In the genomic region with DNA sequence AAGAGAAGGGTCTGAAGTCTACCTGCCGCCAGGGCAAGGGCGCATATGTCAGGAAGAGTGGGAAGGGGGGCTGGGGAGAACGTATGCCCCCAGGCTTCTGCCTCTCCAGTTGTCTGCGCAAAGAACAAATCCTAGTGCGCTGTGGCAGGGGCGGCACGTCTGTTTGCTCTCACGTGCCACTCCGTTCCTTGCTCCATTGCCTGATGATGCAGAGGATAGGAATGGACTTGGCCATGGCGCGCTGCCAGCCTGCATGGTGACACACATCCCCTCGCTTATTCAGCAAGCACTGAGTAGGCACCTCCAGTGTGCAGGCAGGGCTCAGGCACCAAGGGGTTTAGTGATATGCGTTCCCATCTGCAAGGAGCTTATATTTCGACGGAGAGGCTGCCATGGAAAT, we compare ENCODE assay signal across 15 cellular contexts. TPM values are rescaled to one million over a fixed set of nuclear protein-coding genes. Genes with fewer than 3 reads are reported as not detected.
A peak's percentile ranks its signal among the peaks of the same experiment; 100 is the strongest.
DNase-seq lines count a peak whose midpoint lies in the region; ATAC-seq, FAIRE-seq and TF ChIP-seq lines count a peak whose summit lies in the region.
"Had no signal": no experiment of that assay in that cellular context is flagged by ENCODE, and none has a peak within 500 bp of the region (broad histone marks: within the 10 kb centered on the region; RNA-seq: fewer than 3 reads in every experiment).

No MANE protein-coding gene starts in this region.

- ATAC-seq in RWPE2 (ENCODE audit: low read depth) (peak; percentile 89), HG03097 (IDR thresholded peaks at IDR 0.05; ENCODE audit: low FRiP score, unreplicated experiment) (no peak), GM18867 (IDR thresholded peaks at IDR 0.05; ENCODE audit: unreplicated experiment) (no peak)

- TF ChIP-seq POLR2A in H54 (IDR thresholded peaks at IDR 0.05; ENCODE audit: low read depth, low read length) (no peak), spleen (IDR thresholded peaks at IDR 0.05) (no peak)

- H3K27ac ChIP-seq in RWPE2 (ENCODE audit: poor library complexity, severe bottlenecking) = peak overlapping the region; percentile 46
- H3K27ac ChIP-seq in spleen = no peak overlapping the region
- H3K27ac ChIP-seq: psoas muscle, stomach had no signal

- DNase-seq in H54 (ENCODE audit: insufficient read length, low spot score) (peak; percentile 86), RWPE2 (ENCODE audit: low spot score) (peak; percentile 92), fibroblast of gingiva (ENCODE audit: low read depth) (peak; percentile 78), spleen (peak; percentile 47), DMS153 (lab: John Stamatoyannopoulos, UW) (no peak), SIG-M5 treated with dmso at 0.1 percent for 504 hours (lab: John Stamatoyannopoulos, UW; ENCODE audit: unreplicated experiment) (no peak)
- DNase-seq: DMS79 treated with DMSO at 0.1 percent for 48 hours; NCI-H1417; stimulated activated CD4-positive, alpha-beta T cell treated with anti-CD3 and anti-CD28 coated beads, Interleukin-4, amount 100 ng/mL, for 4 hours; stomach had no signal

- FAIRE-seq in H54 (lab: Jason Lieb, UNC) = no peak

- H3K9me3 ChIP-seq in RWPE2 (ENCODE audit: severe bottlenecking) (no peaks in the 10 kb centered on the region), spleen (peaks cover 0 to 9% (median 0%) of the 10 kb centered on the region in 8 donors)
- H3K9me3 ChIP-seq: mucosa of descending colon, psoas muscle, stomach had no signal

- no peak for TF ChIP-seq CTCF in RWPE2 (IDR thresholded peaks at IDR 0.05; ENCODE audit: poor library complexity, severe bottlenecking)
- no peak for TF ChIP-seq CTCF in spleen (IDR thresholded peaks at IDR 0.05 in 8 of 11, conservative IDR thresholded peaks at IDR 0.05 in 3 of 11)

- intact Hi-C loops in spleen (cut with DNase I; ENCODE audit: low total_unique reads) = no loop called here

- H3K36me3 ChIP-seq in RWPE2 (ENCODE audit: low read depth) = no peaks in the 10 kb centered on the region
- H3K36me3 ChIP-seq in spleen = no peaks in the 10 kb centered on the region
- H3K36me3 ChIP-seq: stomach had no signal

- H3K4me1 ChIP-seq in RWPE2 (ENCODE audit: insufficient read depth, poor library complexity, severe bottlenecking) (peaks cover 39% of the 10 kb centered on the region), spleen (no peaks in the 10 kb centered on the region)
- H3K4me1 ChIP-seq: psoas muscle, stomach had no signal

- no peak overlapping the region for H3K4me3 ChIP-seq in RWPE2 (ENCODE audit: severe bottlenecking)
- no peak overlapping the region for H3K4me3 ChIP-seq in spleen
- H3K4me3 ChIP-seq: mucosa of descending colon, psoas muscle, stomach had no signal

- H3K27me3 ChIP-seq in RWPE2 (ENCODE audit: insufficient read depth, poor library complexity, severe bottlenecking) = no peaks in the 10 kb centered on the region
- peaks cover 0 to 25% (median 0%) of the 10 kb centered on the region in 7 donors for H3K27me3 ChIP-seq in spleen (replicated peaks in 1 of 7)

- 90 to 98% (median 91%) methylated on average over 15 of the region's 15 CpGs for WGBS in spleen, 5 donors

RNA-seq across cellular contexts. Expression of a gene that starts 10.1 kb away (rescaled TPM):
- 1 to 10 TPM in 1 of 7 donors, under 1 TPM in 4, not detected in 2; 0.27 to 1.5 (median 0.72) TPM for total RNA-seq in spleen
- polyA plus RNA-seq in spleen = under 1 TPM; 0.04 to 0.17 (median 0.16) TPM
- total RNA-seq: psoas muscle; stomach; T-helper 2 cell treated with Interferon-gamma antibody and Interleukin-4, amounts not matched to agents 100 ng/mL and 5 ng/mL, for 36 hours had no signal
- polyA plus RNA-seq: psoas muscle, stomach had no signal

RNA-seq across cellular contexts. Expression of a gene that starts 45.4 kb away (rescaled TPM):
- total RNA-seq in spleen = not detected
- polyA plus RNA-seq in spleen = not detected
- total RNA-seq: mucosa of descending colon; psoas muscle; stomach; T-helper 2 cell treated with Interferon-gamma antibody and Interleukin-4, amounts not matched to agents 100 ng/mL and 5 ng/mL, for 36 hours had no signal
- polyA plus RNA-seq: psoas muscle, stomach had no signal

Comparison
In these comparisons a context has a peak if more than half of its experiments do, and no peak if none do; other contexts are left out.
1. DNase-seq: peak in H54 (single experiment), RWPE2 (single experiment), fibroblast of gingiva (single experiment) and spleen (single experiment); none in DMS153 (single experiment) and SIG-M5 treated with dmso at 0.1 percent for 504 hours (single experiment).